8 cellular contexts compared by ENCODE assay signal in genomic region chr6:28880894-28881780, GRCh38.
DNase-seq lines count a peak whose midpoint lies in the region; ATAC-seq and TF ChIP-seq lines count a peak whose summit lies in the region.

No MANE protein-coding gene starts in this region.

- H4K20me1 ChIP-seq in Loucy (ENCODE audit: insufficient read depth, low read length, poor library complexity, severe bottlenecking), result no peaks in the 10 kb centered on the region

- peaks cover 46% of the 10 kb centered on the region for H3K27me3 ChIP-seq in Loucy (ENCODE audit: insufficient read depth, low read length, poor library complexity, severe bottlenecking)

- H3K4me2 ChIP-seq in Loucy (ENCODE audit: low read depth, low read length, poor library complexity, severe bottlenecking), result peak overlapping the region; percentile 60

- no peak overlapping the region; the same call in 1 of the 2 replicates for H2AFZ ChIP-seq in Loucy (ENCODE audit: low read length)

- H3F3A ChIP-seq in Loucy (ENCODE audit: low read depth), result peaks cover 5% of the 10 kb centered on the region; the same call in 1 of the 2 replicates

- H3K79me2 ChIP-seq in Loucy (ENCODE audit: insufficient read depth, low read length), result no peaks in the 10 kb centered on the region

- H3K4me1 ChIP-seq in Loucy (ENCODE audit: insufficient read depth, low read length, poor library complexity, severe bottlenecking), result peaks cover 11% of the 10 kb centered on the region

- TF ChIP-seq CTCF in Loucy (conservative IDR thresholded peaks at IDR 0.05; ENCODE audit: low read length) (no peak), astrocyte of the spinal cord (IDR thresholded peaks at IDR 0.05; ENCODE audit: low read depth, low read length) (no peak)

- ATAC-seq in GM21447 (IDR thresholded peaks at IDR 0.05; ENCODE audit: unreplicated experiment), result no peak
- ATAC-seq in HG03521 (IDR thresholded peaks at IDR 0.05; ENCODE audit: unreplicated experiment), result no peak

- H3K9me2 ChIP-seq in Loucy (replicated peaks; ENCODE audit: low read depth, low read length), result no peaks in the 10 kb centered on the region

- no peak overlapping the region for H3K9ac ChIP-seq in Loucy (ENCODE audit: low read depth, low read length, poor library complexity, severe bottlenecking)

- H3K4me3 ChIP-seq in Loucy (ENCODE audit: low read length, poor library complexity, severe bottlenecking) (peak overlapping the region; percentile 62), astrocyte of the spinal cord (ENCODE audit: low read depth, low read length) (peak overlapping the region; percentile 66)

- H3K36me3 ChIP-seq in Loucy (ENCODE audit: insufficient read depth, low read length), result no peaks in the 10 kb centered on the region

- H3K9me3 ChIP-seq in Loucy (ENCODE audit: insufficient read depth, low read depth, low read length), result no peaks in the 10 kb centered on the region

- DNase-seq in DMS79 (lab: John Stamatoyannopoulos, UW) (peak; percentile 48), SW480 (ENCODE audit: low spot score) (peak; percentile 31), astrocyte of the spinal cord (ENCODE audit: low read depth, low spot score) (peak; percentile 76), hippocampal formation (lab: John Stamatoyannopoulos, UW) (peak; percentile 45 to 62), putamen (ENCODE audit: low spot score) (peak; percentile 77)

- in situ Hi-C loops in astrocyte of the spinal cord (cut with HindIII; ENCODE audit: low sequenced_read_pairs), result no loop called here
